ENCODE assay signal across 24 cellular contexts in the genomic region with DNA sequence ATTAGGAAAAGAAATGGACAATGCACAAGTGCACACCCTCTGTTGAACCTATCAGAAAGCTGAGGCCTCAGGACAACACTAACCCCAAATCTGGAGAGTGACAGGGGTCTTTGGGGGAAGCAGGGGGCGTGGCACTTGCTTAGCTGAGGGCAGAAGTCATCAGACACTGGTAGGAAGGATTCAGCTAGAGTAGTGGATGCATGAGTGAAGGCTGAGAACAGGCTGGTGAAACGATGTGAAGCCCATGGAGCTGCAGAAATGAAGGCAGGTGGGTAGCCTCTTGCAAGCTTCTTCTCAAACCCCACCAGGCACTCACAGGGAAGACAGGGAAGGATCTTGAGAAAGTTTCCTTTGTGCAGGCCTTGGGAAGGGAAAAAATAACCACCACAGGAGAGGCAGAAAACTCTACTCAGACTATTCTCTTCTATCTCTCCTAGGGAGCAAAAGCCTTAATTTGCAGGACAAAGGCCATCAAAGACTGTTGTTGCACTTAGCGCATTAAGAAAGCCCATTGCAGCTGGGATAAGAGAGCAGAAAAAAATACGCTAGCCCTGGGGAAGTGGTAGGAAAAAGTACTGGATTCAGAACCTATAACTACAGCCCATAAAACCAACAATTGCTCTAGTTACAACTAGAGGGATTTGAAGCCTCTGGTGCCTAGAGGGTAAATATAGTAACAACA.
"Had no signal": no experiment of that assay in that cellular context is flagged by ENCODE, and none has a peak within 500 bp of the region (broad histone marks: within the 10 kb centered on the region; RNA-seq: fewer than 3 reads in every experiment).

No MANE protein-coding gene starts in this region.

- H2AFZ ChIP-seq: parathyroid adenoma had no signal

- H3K36me3 Mint-ChIP-seq: memory B cell; mesothelial cell of epicardium; stimulated activated effector memory CD8-positive, alpha-beta T cell treated with anti-CD3 and anti-CD28 coated beads, Interleukin-12 subunit alpha, Interleukin-12 subunit beta, amount 100 ng/mL, for 72 hours; type B pancreatic cell had no signal

- H3K4me1 Mint-ChIP-seq: memory B cell; mesothelial cell of epicardium; stimulated activated effector memory CD8-positive, alpha-beta T cell treated with anti-CD3 and anti-CD28 coated beads, Interleukin-12 subunit alpha, Interleukin-12 subunit beta, amount 100 ng/mL, for 72 hours had no signal

- FAIRE-seq: endometrium, kidney, urothelium cell line had no signal

- H3K4me3 Mint-ChIP-seq: memory B cell; mesothelial cell of epicardium; natural killer cell treated with Interleukin-12 subunit alpha and Interleukin-12 subunit beta and Interleukin-15 and Interleukin-18, amount 100 ng/mL, for 72 hours; stimulated activated effector memory CD8-positive, alpha-beta T cell treated with anti-CD3 and anti-CD28 coated beads, Interleukin-12 subunit alpha, Interleukin-12 subunit beta, amount 100 ng/mL, for 72 hours; type B pancreatic cell had no signal

- H3K27ac ChIP-seq: gastrocnemius medialis, heart right ventricle, left ventricle myocardium inferior, lower lobe of right lung, parathyroid adenoma, prostate gland, right lobe of liver, suprapubic skin, thyroid gland had no signal

- H3K9ac ChIP-seq: parathyroid adenoma had no signal

- H3K9me3 ChIP-seq: gastrocnemius medialis, prostate gland, right lobe of liver, thyroid gland had no signal

- H3K4me1 ChIP-seq: gastrocnemius medialis, heart right ventricle, left ventricle myocardium inferior, lower lobe of right lung, parathyroid adenoma, prostate gland, right lobe of liver, suprapubic skin, thyroid gland had no signal

- H3K36me3 ChIP-seq: gastrocnemius medialis, heart right ventricle, left ventricle myocardium inferior, lower lobe of right lung, prostate gland, right lobe of liver, suprapubic skin, thyroid gland had no signal

- H3K27ac Mint-ChIP-seq: memory B cell; mesothelial cell of epicardium; natural killer cell treated with Interleukin-12 subunit alpha and Interleukin-12 subunit beta and Interleukin-15 and Interleukin-18, amount 100 ng/mL, for 72 hours; stimulated activated effector memory CD8-positive, alpha-beta T cell treated with anti-CD3 and anti-CD28 coated beads, Interleukin-12 subunit alpha, Interleukin-12 subunit beta, amount 100 ng/mL, for 72 hours; type B pancreatic cell had no signal

- H3K79me2 ChIP-seq: parathyroid adenoma had no signal

- H3K27me3 ChIP-seq: right lobe of liver, thyroid gland had no signal

- H3K4me3 ChIP-seq: gastrocnemius medialis, heart right ventricle, left ventricle myocardium inferior, lower lobe of right lung, prostate gland, right lobe of liver, suprapubic skin, thyroid gland had no signal

- DNase-seq: effector memory CD4-positive, alpha-beta T cell; gastrocnemius medialis; heart right ventricle; hypothalamus; kidney; left cardiac atrium; left ventricle myocardium inferior; lower lobe of right lung; occipital lobe; right lobe of liver; stimulated activated CD4-positive, alpha-beta T cell treated with anti-CD3 and anti-CD28 coated beads, Interleukin-4, amount 100 ng/mL, for 1 hour; stimulated activated CD8-positive, alpha-beta memory T cell treated with anti-CD3 and anti-CD28 coated beads, Interleukin-4, amount 100 ng/mL, for 48 hours; stimulated activated naive CD8-positive, alpha-beta T cell treated with anti-CD3 and anti-CD28 coated beads, Interleukin-15, Interleukin-2, amounts not matched to agents 100 U/mL and 50 U/mL, for 24 hours; thyroid gland had no signal
